In genomic region chr6:82576284-82576683, GRCh38 we compare ENCODE assay signal across 3 cellular contexts.
"Had no signal": no experiment of that assay in that cellular context is flagged by ENCODE, and none has a peak within 500 bp of the region (broad histone marks: within the 10 kb centered on the region; RNA-seq: fewer than 3 reads in every experiment).

No MANE protein-coding gene starts in this region.

- ATAC-seq: GM12878 had no signal

- DNase-seq: GDM1, GF-D8 had no signal

- H3K4me3 ChIP-seq: GM12878 had no signal
